Comparison of ENCODE assay signal across 15 cellular contexts in the genomic region with DNA sequence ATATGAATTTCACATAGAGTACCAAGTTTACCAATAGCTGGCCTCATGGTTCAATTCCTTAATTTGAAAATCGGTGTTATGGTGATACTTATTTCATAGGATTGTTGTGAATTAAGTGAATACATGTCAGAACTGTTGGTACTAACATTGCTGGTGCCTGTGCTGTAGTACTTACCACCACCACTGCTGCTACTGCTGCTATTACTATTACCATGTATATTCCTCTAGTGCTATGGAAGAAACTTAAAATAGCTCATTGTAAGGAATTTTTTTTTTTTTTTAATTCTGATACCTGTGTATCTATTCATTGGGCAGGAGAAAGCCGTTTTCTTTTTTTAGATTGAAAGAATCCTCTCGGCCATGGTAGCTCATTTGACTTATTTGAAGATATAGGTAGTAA. TPM values are rescaled to one million over a fixed set of nuclear protein-coding genes. Genes with fewer than 3 reads are reported as not detected.
DNase-seq lines count a peak whose midpoint lies in the region; ATAC-seq and TF ChIP-seq lines count a peak whose summit lies in the region.
"Had no signal": no experiment of that assay in that cellular context is flagged by ENCODE, and none has a peak within 500 bp of the region (broad histone marks: within the 10 kb centered on the region; RNA-seq: fewer than 3 reads in every experiment).

No MANE protein-coding gene starts in this region.

- H3K4me1 ChIP-seq in Karpas-422 (ENCODE audit: low read length) (peaks cover 27% of the 10 kb centered on the region), skeletal muscle tissue (ENCODE audit: control insufficient read depth in 3 of 3, insufficient read depth in 3 of 3, low read length in 3 of 3) (peaks cover 5 to 33% (median 23%) of the 10 kb centered on the region in 3 donors)

- H3K36me3 ChIP-seq in Karpas-422 (ENCODE audit: insufficient read depth, low read length), result peaks cover 31% of the 10 kb centered on the region
- peaks cover 0 to 5% (median 5%) of the 10 kb centered on the region in 3 donors for H3K36me3 ChIP-seq in skeletal muscle tissue (ENCODE audit: control insufficient read depth in 3 of 3, insufficient read depth in 3 of 3, low read length in 3 of 3)
- H3K36me3 ChIP-seq: uterus had no signal

- H3K9ac ChIP-seq in Karpas-422 (ENCODE audit: low read length) (0 out of 2 replicates have a peak overlapping the region, but pooled peaks have one; percentile 5), skeletal muscle tissue (ENCODE audit: low read depth in 1 of 3, low read length in 3 of 3) (peak overlapping the region in 1 of 3 donors; percentile 30)

- peak; percentile 21 for TF ChIP-seq CTCF in choroid plexus epithelial cell (conservative IDR thresholded peaks at IDR 0.05; ENCODE audit: low read depth, low read length)

- no peak overlapping the region for H2AFZ ChIP-seq in Karpas-422 (ENCODE audit: low read length)

- peaks cover 55% of the 10 kb centered on the region for H3K4me1 Mint-ChIP-seq in activated T-cell treated with anti-CD3 and anti-CD28 coated beads, Interleukin-2, amount 50 U/mL, for 72 hours (ENCODE audit: low read depth)

- DNase-seq in activated T-cell treated with anti-CD3 and anti-CD28 coated beads, Interleukin-2, amount 50 U/mL, for 72 hours, result no peak
- DNase-seq in activated T-cell treated with anti-CD3 and anti-CD28 coated beads, Interleukin-2, amount 50 U/mL, for 48 hours, result no peak
- DNase-seq in Karpas-422 (no peak), choroid plexus epithelial cell (ENCODE audit: low read depth) (peak; percentile 29)
- DNase-seq in stimulated activated CD4-positive, alpha-beta T cell treated with anti-CD3 and anti-CD28 coated beads, Interleukin-12 subunit alpha, Interleukin-12 subunit beta, amount 100 ng/mL, for 4 hours, result no peak
- no peak for DNase-seq in activated CD4-positive, CD25-positive, alpha-beta regulatory T cell treated with anti-CD3 and anti-CD28 coated beads, Interleukin-2, amount 50 U/mL, for 72 hours
- DNase-seq: activated effector memory CD4-positive, alpha-beta T cell treated with Interleukin-2 at 50 U/mL for 16 hours; NCI-H226; spleen; uterus had no signal

- H3K79me2 ChIP-seq in Karpas-422 (ENCODE audit: low read length), result peaks cover 90% of the 10 kb centered on the region

- H3K9me2 ChIP-seq in Karpas-422 (replicated peaks; ENCODE audit: insufficient read depth, low read length), result no peaks in the 10 kb centered on the region

- peak overlapping the region; percentile 81 for H3K4me2 ChIP-seq in Karpas-422 (ENCODE audit: low read depth, low read length, poor library complexity, severe bottlenecking)

- ATAC-seq in activated T-cell treated with anti-CD3 and anti-CD28 coated beads, Interleukin-2, amount 50 U/mL, for 72 hours (replicated peaks in 1 of 2), result no peak
- no peak for ATAC-seq in GM21381 (IDR thresholded peaks at IDR 0.05; ENCODE audit: unreplicated experiment)

- peaks cover 18% of the 10 kb centered on the region; the same call in 1 of the 2 replicates for H4K20me1 ChIP-seq in Karpas-422 (ENCODE audit: insufficient read depth, low read depth, low read length)

- H3K27ac Mint-ChIP-seq in activated T-cell treated with anti-CD3 and anti-CD28 coated beads, Interleukin-2, amount 50 U/mL, for 72 hours, result peak overlapping the region; percentile 77

- no peaks in the 10 kb centered on the region for H3K9me3 Mint-ChIP-seq in activated T-cell treated with anti-CD3 and anti-CD28 coated beads, Interleukin-2, amount 50 U/mL, for 72 hours

- H3K4me3 Mint-ChIP-seq in activated T-cell treated with anti-CD3 and anti-CD28 coated beads, Interleukin-2, amount 50 U/mL, for 72 hours, result peak overlapping the region; percentile 29 to 74

- H3K36me3 Mint-ChIP-seq in activated T-cell treated with anti-CD3 and anti-CD28 coated beads, Interleukin-2, amount 50 U/mL, for 72 hours (ENCODE audit: insufficient read depth in 2 of 2), result peaks cover 0 to 2% of the 10 kb centered on the region in 2 donors

- no peaks in the 10 kb centered on the region for H3K27me3 ChIP-seq in Karpas-422 (ENCODE audit: low read length)
- no peaks in the 10 kb centered on the region for H3K27me3 ChIP-seq in skeletal muscle tissue (ENCODE audit: control insufficient read depth in 3 of 3, insufficient read depth in 3 of 3, low read length in 3 of 3)
- H3K27me3 ChIP-seq: cardiac muscle cell, spleen, uterus had no signal

- H3K27ac ChIP-seq in Karpas-422 (ENCODE audit: low read length) (peak overlapping the region; percentile 43; the same call in 1 of the 2 replicates), skeletal muscle tissue (ENCODE audit: low read depth, low read length) (peak overlapping the region; percentile 10)
- H3K27ac ChIP-seq: C4-2B, cardiac muscle cell, spleen, uterus had no signal

- H3K9me3 ChIP-seq in Karpas-422 (ENCODE audit: low read length), result no peaks in the 10 kb centered on the region
- no peaks in the 10 kb centered on the region for H3K9me3 ChIP-seq in skeletal muscle tissue (ENCODE audit: control insufficient read depth in 3 of 3, low read length in 3 of 3)
- H3K9me3 ChIP-seq: HAP-1, spleen, uterus had no signal

- H3K27me3 Mint-ChIP-seq in activated T-cell treated with anti-CD3 and anti-CD28 coated beads, Interleukin-2, amount 50 U/mL, for 72 hours (ENCODE audit: low read depth), result no peaks in the 10 kb centered on the region

- no peak overlapping the region; the same call in 1 of the 2 replicates for H3K4me3 ChIP-seq in Karpas-422 (ENCODE audit: low read length)
- no peak overlapping the region for H3K4me3 ChIP-seq in choroid plexus epithelial cell (ENCODE audit: low read depth, low read length)
- no peak overlapping the region for H3K4me3 ChIP-seq in skeletal muscle tissue (ENCODE audit: low read length in 3 of 3)
- H3K4me3 ChIP-seq: cardiac muscle cell, HAP-1, spleen, uterus had no signal

RNA-seq across cellular contexts. Expression of a gene that starts 3.6 kb away (rescaled TPM):
- total RNA-seq in activated T-cell treated with anti-CD3 and anti-CD28 coated beads, Interleukin-2, amount 50 U/mL, for 72 hours, result 10 to 100 TPM; 31.6 to 37.5 TPM
- 145 and 204 TPM in 2 replicates for total RNA-seq in Karpas-422 (2014; rRNA removed; shearing (Covaris generic); ENCODE audit: low replicate concordance)
- total RNA-seq in skeletal muscle tissue, result 22.4 TPM

RNA-seq across cellular contexts. Expression of a gene that starts 16.6 kb away (rescaled TPM):
- total RNA-seq in activated T-cell treated with anti-CD3 and anti-CD28 coated beads, Interleukin-2, amount 50 U/mL, for 72 hours, result 10 to 100 TPM; 33.1 to 33.9 TPM
- 87.0 and 128 TPM in 2 replicates for total RNA-seq in Karpas-422 (2014; rRNA removed; shearing (Covaris generic); ENCODE audit: low replicate concordance)
- total RNA-seq in skeletal muscle tissue, result 3.7 TPM

RNA-seq across cellular contexts. Expression of a gene that starts 37.8 kb away (rescaled TPM):
- 10 to 100 TPM; 67.2 to 68.1 TPM for total RNA-seq in activated T-cell treated with anti-CD3 and anti-CD28 coated beads, Interleukin-2, amount 50 U/mL, for 72 hours
- total RNA-seq in Karpas-422 (2014; rRNA removed; shearing (Covaris generic); ENCODE audit: low replicate concordance), result 107 and 164 TPM in 2 replicates
- total RNA-seq in skeletal muscle tissue, result 48.0 TPM
